ENCODE assay signal across 11 cellular contexts in genomic region chr11:104694259-104695070, GRCh38.
DNase-seq lines count a peak whose midpoint lies in the region; ATAC-seq, FAIRE-seq and TF ChIP-seq lines count a peak whose summit lies in the region.
"Had no signal": no experiment of that assay in that cellular context is flagged by ENCODE, and none has a peak within 500 bp of the region (broad histone marks: within the 10 kb centered on the region; RNA-seq: fewer than 3 reads in every experiment).

No MANE protein-coding gene starts in this region.

- H3K27me3 Mint-ChIP-seq in activated naive CD8-positive, alpha-beta T cell treated with anti-CD3 and anti-CD28 coated beads for 36 hours, result no peaks in the 10 kb centered on the region

- POLR2A ChIA-PET in AG04450 (lab: Yijun Ruan, JAX), result no interaction called here

- no peak for ATAC-seq in HG02623 (IDR thresholded peaks at IDR 0.05; ENCODE audit: unreplicated experiment)
- ATAC-seq: K562 had no signal

- no peaks in the 10 kb centered on the region for H3K27me3 ChIP-seq in AG04450 (ENCODE audit: control insufficient read depth, insufficient read depth, low read length)

- DNase-seq in AG04450 (ENCODE audit: low read depth, low spot score), result peak; percentile 33
- peak; percentile 62 for DNase-seq in HT1080 (ENCODE audit: low read depth)
- DNase-seq in activated naive CD8-positive, alpha-beta T cell treated with anti-CD3 and anti-CD28 coated beads for 36 hours, result no peak
- peak; percentile 89 for DNase-seq in iris pigment epithelial cell (ENCODE audit: low read depth)
- DNase-seq in activated CD4-positive, alpha-beta T cell treated with anti-CD3 and anti-CD28 coated beads for 48 hours, result no peak
- no peak for DNase-seq in activated gamma-delta T cell treated with Interleukin-2 at 50 U/mL for 16 hours
- no peak for DNase-seq in GM19239 (ENCODE audit: insufficient read length, low spot score)
- DNase-seq: AML-193 had no signal

- no peak overlapping the region for H3K4me3 ChIP-seq in AG04450 (ENCODE audit: low read depth, low read length)
- H3K4me3 ChIP-seq: K562 had no signal

- peaks cover 2% of the 10 kb centered on the region for H3K36me3 Mint-ChIP-seq in activated naive CD8-positive, alpha-beta T cell treated with anti-CD3 and anti-CD28 coated beads for 36 hours

- no peak overlapping the region for H3K4me3 Mint-ChIP-seq in activated naive CD8-positive, alpha-beta T cell treated with anti-CD3 and anti-CD28 coated beads for 36 hours
- H3K4me3 Mint-ChIP-seq: T-helper 1 cell treated with Interleukin-12 subunit alpha and Interleukin-12 subunit beta and Interleukin-4 antibody, amounts not matched to agents 30 μg/mL and 1 μg/mL, for 36 hours had no signal

- FAIRE-seq in GM19239 (lab: Jason Lieb, UNC), result no peak
- FAIRE-seq: K562 had no signal

- peaks cover 5% of the 10 kb centered on the region for H3K9me3 Mint-ChIP-seq in activated naive CD8-positive, alpha-beta T cell treated with anti-CD3 and anti-CD28 coated beads for 36 hours

- peak overlapping the region; percentile 13 for H3K27ac Mint-ChIP-seq in activated naive CD8-positive, alpha-beta T cell treated with anti-CD3 and anti-CD28 coated beads for 36 hours
- H3K27ac Mint-ChIP-seq: T-helper 1 cell treated with Interleukin-12 subunit alpha and Interleukin-12 subunit beta and Interleukin-4 antibody, amounts not matched to agents 30 μg/mL and 1 μg/mL, for 36 hours had no signal

- CTCF ChIA-PET in AG04450 (lab: Charles Lee), result no interaction called here

- H3K9me3 ChIP-seq in AG04450 (ENCODE audit: control insufficient read depth, insufficient read depth, low read length), result no peaks in the 10 kb centered on the region

- H3K27ac ChIP-seq in AG04450 (ENCODE audit: low read depth, low read length), result no peak overlapping the region

- TF ChIP-seq CTCF in AG04450 (IDR thresholded peaks at IDR 0.05; ENCODE audit: low read depth, low read length), result no peak

- peaks cover 12% of the 10 kb centered on the region for H3K4me1 Mint-ChIP-seq in activated naive CD8-positive, alpha-beta T cell treated with anti-CD3 and anti-CD28 coated beads for 36 hours

Comparison
In these comparisons a context has a peak if more than half of its experiments do, and no peak if none do; other contexts are left out.
1. DNase-seq: peak in AG04450 (single experiment), HT1080 (single experiment) and iris pigment epithelial cell (single experiment); none in activated naive CD8-positive, alpha-beta T cell treated with anti-CD3 and anti-CD28 coated beads for 36 hours (single experiment), activated CD4-positive, alpha-beta T cell treated with anti-CD3 and anti-CD28 coated beads for 48 hours (single experiment), activated gamma-delta T cell treated with Interleukin-2 at 50 U/mL for 16 hours (single experiment) and GM19239 (single experiment).